In the genomic region with DNA sequence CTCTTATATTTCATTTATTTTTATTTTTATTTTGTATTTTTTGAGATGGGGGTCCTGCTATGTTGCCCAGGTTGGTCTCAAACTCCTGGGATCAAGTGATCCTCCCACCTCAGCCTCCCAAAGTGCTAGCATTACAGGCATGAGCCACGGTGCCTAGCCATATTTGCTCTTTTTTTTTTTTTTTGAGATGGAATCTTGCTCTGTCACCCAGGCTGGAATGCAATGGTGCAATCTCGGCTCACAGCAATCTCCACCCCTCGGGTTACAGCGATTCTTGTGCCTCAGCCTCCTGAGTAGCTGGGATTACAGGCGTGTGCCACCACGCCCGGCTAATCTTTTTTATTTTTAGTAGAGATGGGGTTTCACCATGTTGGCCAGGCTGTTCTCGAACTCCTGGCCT, we compare ENCODE assay signal across 6 cellular contexts. TPM values are rescaled to one million over a fixed set of nuclear protein-coding genes. Genes with fewer than 3 reads are reported as not detected.
DNase-seq lines count a peak whose midpoint lies in the region; ATAC-seq, FAIRE-seq and TF ChIP-seq lines count a peak whose summit lies in the region.
"Not testable (repeated sequence)": the region's sequence is repeated elsewhere in the genome, so short reads cannot be mapped to it uniquely, and the experiment has no call there.

No MANE protein-coding gene starts in this region.

- not testable (repeated sequence) for TF ChIP-seq EP300 in K562 (IDR thresholded peaks at IDR 0.05; ENCODE audit: low read length); stomach (IDR thresholded peaks at IDR 0.05)

- 0 out of 3 replicates have a peak, but pooled peaks have one; percentile 19 for ATAC-seq in RWPE2 (ENCODE audit: low read depth)
- not testable (repeated sequence) for ATAC-seq in K562

- H3K79me2 ChIP-seq in K562 (ENCODE audit: control insufficient read depth, insufficient read depth, low read length), result not testable (repeated sequence)

- H3K4me1 Mint-ChIP-seq in endodermal cell, result peaks cover 11% of the 10 kb centered on the region
- H3K4me1 Mint-ChIP-seq in osteocyte (ENCODE audit: unreplicated experiment), result not testable (repeated sequence)

- in situ Hi-C loops in K562 (cut with MboI), result loop anchor here (25.0 kb wide), 1 partner anchor 644 kb away; no protein-coding TSS in a partner anchor

- 0% methylated on average over 6 of the region's 8 CpGs for WGBS in K562 (ENCODE audit: insufficient coverage, low coverage, missing lambda C conversion rate)
- 91 to 100% methylated on average over 5 to 8 of the region's 8 CpGs for WGBS in endodermal cell (ENCODE audit: insufficient coverage in 1 of 2, insufficient read length in 1 of 2), 2 experiments
- WGBS in stomach, 5 donors, result 79 to 87% (median 82%) methylated on average over 8 of the region's 8 CpGs

- FAIRE-seq in K562 (lab: Jason Lieb, UNC), result not testable (repeated sequence)

- not testable (repeated sequence) for H3K4me2 ChIP-seq in K562 (ENCODE audit: insufficient read depth, low read length)

- not testable (repeated sequence) for H3K4me1 ChIP-seq in RWPE2 (ENCODE audit: insufficient read depth, poor library complexity, severe bottlenecking); K562 (replicated peaks in 1 of 2; ENCODE audit: control insufficient read depth in 2 of 2, insufficient read depth in 2 of 2, low read length in 2 of 2); endodermal cell (ENCODE audit: control insufficient read depth, insufficient read depth, low read length); stomach

- POLR2A ChIA-PET in K562 (lab: Yijun Ruan, JAX), result not testable (repeated sequence)

- not testable (repeated sequence) for H3K9me3 ChIP-seq in RWPE2 (ENCODE audit: severe bottlenecking); K562 (replicated peaks; ENCODE audit: control insufficient read depth, insufficient read depth, low read depth, low read length); endodermal cell (ENCODE audit: control insufficient read depth, low read length); stomach

- intact Hi-C loops in K562 (cut with micrococcal nuclease), result not testable (repeated sequence)
- intact Hi-C loops in stomach (cut with DNase I; ENCODE audit: low total_unique reads), result loop anchor here (10.0 kb wide), 1 partner anchor 227 kb away; no protein-coding TSS in a partner anchor

- H3K27ac ChIP-seq in RWPE2 (ENCODE audit: poor library complexity, severe bottlenecking); K562 (ENCODE audit: extremely low read depth, low read depth, low read length); endodermal cell (ENCODE audit: low read depth, low read length); stomach: not testable (repeated sequence)

- H4K20me1 ChIP-seq in K562 (replicated peaks; ENCODE audit: control insufficient read depth, insufficient read depth, low read length), result not testable (repeated sequence)

- not testable (repeated sequence) for H3K9ac ChIP-seq in K562 (ENCODE audit: insufficient read depth in 1 of 2, low read depth in 2 of 2, low read length in 2 of 2); endodermal cell (ENCODE audit: extremely low read depth, low read length, poor library complexity, severe bottlenecking)

- TF ChIP-seq RAD21 in K562 (CRISPR knock-in tag; conservative IDR thresholded peaks at IDR 0.05 in 1 of 2, IDR thresholded peaks at IDR 0.05 in 1 of 2), result not testable (repeated sequence)

- not testable (repeated sequence) for H3K27ac Mint-ChIP-seq in endodermal cell; osteocyte (ENCODE audit: unreplicated experiment)

- H3K9me3 Mint-ChIP-seq in endodermal cell; osteocyte (ENCODE audit: unreplicated experiment): not testable (repeated sequence)

- not testable (repeated sequence) for DNase-seq in RWPE2 (ENCODE audit: low spot score); K562 (ENCODE audit: extremely low read depth in 1 of 4, low spot score in 3 of 4)
- DNase-seq in endodermal cell, result peak; percentile 23
- peak; percentile 20 for DNase-seq in iris pigment epithelial cell (ENCODE audit: low read depth)
- peak; percentile 65 for DNase-seq in osteocyte (ENCODE audit: extremely low spot score, unreplicated experiment)
- DNase-seq in stomach, result peak; percentile 8

- not testable (repeated sequence) for H3K4me3 ChIP-seq in RWPE2 (ENCODE audit: severe bottlenecking); K562; endodermal cell (ENCODE audit: low read length); stomach

- CTCF ChIA-PET in K562 (lab: Yijun Ruan, JAX; ENCODE audit: low intra/inter-chr PET ratio), result not testable (repeated sequence)

- not testable (repeated sequence) for TF ChIP-seq CTCF in RWPE2 (IDR thresholded peaks at IDR 0.05; ENCODE audit: poor library complexity, severe bottlenecking); K562 (IDR thresholded peaks at IDR 0.05 in 2 of 3, conservative IDR thresholded peaks at IDR 0.05 in 1 of 3; ENCODE audit: insufficient read depth in 2 of 3, low read depth in 1 of 3, low read length in 3 of 3); endodermal cell (conservative IDR thresholded peaks at IDR 0.05); osteocyte (IDR thresholded peaks at IDR 0.05); stomach (IDR thresholded peaks at IDR 0.05)

- H3K9me1 ChIP-seq in K562 (ENCODE audit: control insufficient read depth, insufficient read depth, low read length), result not testable (repeated sequence)

- not testable (repeated sequence) for BruUV-seq in K562 (replicated peaks; lab: Mats Ljungman, UMichigan)

- not testable (repeated sequence) for TF ChIP-seq POLR2A in K562 (conservative IDR thresholded peaks at IDR 0.05); stomach (IDR thresholded peaks at IDR 0.05)

- H2AFZ ChIP-seq in K562 (ENCODE audit: low read depth, low read length), result not testable (repeated sequence)

- H3K27me3 ChIP-seq in RWPE2 (ENCODE audit: insufficient read depth, poor library complexity, severe bottlenecking); endodermal cell (ENCODE audit: control insufficient read depth, insufficient read depth, low read length, poor library complexity, severe bottlenecking); stomach: not testable (repeated sequence)
- H3K27me3 ChIP-seq in K562 (ENCODE audit: control insufficient read depth in 2 of 2, insufficient read depth in 2 of 2, low read length in 2 of 2), result peaks cover 27 to 59% of the 10 kb centered on the region in 2 experiments

- H3K36me3 Mint-ChIP-seq in endodermal cell (ENCODE audit: low read depth); osteocyte (ENCODE audit: unreplicated experiment): not testable (repeated sequence)

- not testable (repeated sequence) for H3K27me3 Mint-ChIP-seq in endodermal cell (ENCODE audit: insufficient read depth)
- H3K27me3 Mint-ChIP-seq in osteocyte (ENCODE audit: unreplicated experiment), result peaks cover 18% of the 10 kb centered on the region

- not testable (repeated sequence) for H3K4me3 Mint-ChIP-seq in endodermal cell; osteocyte (ENCODE audit: unreplicated experiment)

- not testable (repeated sequence) for H3K36me3 ChIP-seq in RWPE2 (ENCODE audit: low read depth); K562 (ENCODE audit: control insufficient read depth, insufficient read depth, low read length); endodermal cell (ENCODE audit: control insufficient read depth, insufficient read depth, low read length); stomach

TF ChIP-seq in K562, 482 proteins besides CTCF, POLR2A, EP300 and RAD21 (continues in another document):
- TF ChIP-seq TEAD4 (IDR thresholded peaks at IDR 0.05; ENCODE audit: low read length) (0 out of 2 replicates have a peak, but pooled peaks have one; percentile 20), CEBPB (tag; IDR thresholded peaks at IDR 0.05) (peak; percentile 28; the same call in 1 of the 2 replicates), KDM1A (IDR thresholded peaks at IDR 0.05) (peak; percentile 63 to 79), ZNF384 (IDR thresholded peaks at IDR 0.05; ENCODE audit: low read depth, low read length) (peak; percentile 66; the same call in 1 of the 2 replicates), NFE2 (IDR thresholded peaks at IDR 0.05; ENCODE audit: low read depth) (0 out of 2 replicates have a peak, but pooled peaks have one; percentile 14), MAFG (tag; conservative IDR thresholded peaks at IDR 0.05) (0 out of 2 replicates have a peak, but pooled peaks have one; percentile 16)
- not testable (repeated sequence) for TF ChIP-seq TEAD4 (CRISPR knock-in tag; IDR thresholded peaks at IDR 0.05; ENCODE audit: borderline replicate concordance)

RNA-seq across cellular contexts. Expression of gene TFCP2L1, which starts 46.3 kb away (rescaled TPM):
- total RNA-seq in K562 (2011; cell fraction: chromatin; rRNA removed; ENCODE audit: low replicate concordance), result 0.83 and 0.92 TPM in 2 replicates
- total RNA-seq in K562 (2011; cell fraction: nucleolus; rRNA removed), result 0.33 and 0.53 TPM in 2 replicates
- total RNA-seq in K562 (2011; cell fraction: nucleoplasm; rRNA removed), result 0.73 and 1.1 TPM in 2 replicates
- total RNA-seq in K562 (2014; rRNA removed) (0.45 and 0.49 TPM in 2 replicates), K562 (2014; rRNA removed; fragmentation: Illumina TruSeq; extraction: Trizol) (0.44 and 0.45 TPM in 2 replicates), K562 (2015; rRNA removed; fragmentation: Illumina TruSeq; extraction: Trizol) (0.34 and 0.36 TPM in 2 replicates), K562 (2021) (1.00 and 1.1 TPM in 2 replicates), endodermal cell (1 to 10 TPM; 3.3 to 4.3 TPM), osteocyte (not detected in 2 replicates), stomach (100 to 1,000 TPM in 1 of 5 donors, 10 to 100 TPM in 4; 31.4 to 154 (median 48.2) TPM)
- polyA plus RNA-seq in K562 (2011; rRNA removed) (0.26 and 0.54 TPM in 2 replicates), K562 (2014; fragmentation: Illumina TruSeq; extraction: Trizol) (0.51 and 0.58 TPM in 2 replicates), K562 (2014; fragmentation: Nextera tagmentation; extraction: Ambion mirVana) (under 1 TPM; 0.08 to 0.15 TPM), K562 (2014; rRNA removed) (0.42 and 0.74 TPM in 2 replicates), stomach (10 to 100 TPM in 1 of 3 donors, 1 to 10 TPM in 2; 6.8 to 10.4 (median 7.6) TPM)
- polyA plus RNA-seq in K562 (2011; cell fraction: cytosol; rRNA removed), result 0.56 and 1.3 TPM in 2 replicates
- 0.87 and 1.6 TPM in 2 replicates for polyA plus RNA-seq in K562 (2011; cell fraction: nucleus; rRNA removed)
- 0.27 and 1.2 TPM in 2 replicates for polyA plus RNA-seq in K562 (2012)
- polyA minus RNA-seq in K562 (2011; rRNA and poly(A)+ RNA removed), result 0.51 and 0.74 TPM in 2 replicates
- polyA minus RNA-seq in K562 (2011; cell fraction: cytosol; rRNA and poly(A)+ RNA removed), result 0.48 and 0.73 TPM in 2 replicates
- 0.22 and 0.27 TPM in 2 replicates for polyA minus RNA-seq in K562 (2011; cell fraction: nucleus; rRNA and poly(A)+ RNA removed)
- polyA plus RNA-seq in endodermal cell (2013, experiment 1 of 2), result 0.28 TPM
- 0.21 TPM for polyA plus RNA-seq in endodermal cell (2013, experiment 2 of 2)

Comparison
In these comparisons a context has a peak if more than half of its experiments do, and no peak if none do; other contexts are left out.
1. RNA of gene TFCP2L1, which starts 46.3 kb away (total RNA-seq): 31.4 to 154 TPM in stomach; 3.3 to 4.3 TPM in endodermal cell, 0.33 to 1.1 TPM in K562 and not detected in osteocyte; every median in the first group is over 4 times any median in the second.